Comparison of ENCODE assay signal across 18 cellular contexts in the genomic region with DNA sequence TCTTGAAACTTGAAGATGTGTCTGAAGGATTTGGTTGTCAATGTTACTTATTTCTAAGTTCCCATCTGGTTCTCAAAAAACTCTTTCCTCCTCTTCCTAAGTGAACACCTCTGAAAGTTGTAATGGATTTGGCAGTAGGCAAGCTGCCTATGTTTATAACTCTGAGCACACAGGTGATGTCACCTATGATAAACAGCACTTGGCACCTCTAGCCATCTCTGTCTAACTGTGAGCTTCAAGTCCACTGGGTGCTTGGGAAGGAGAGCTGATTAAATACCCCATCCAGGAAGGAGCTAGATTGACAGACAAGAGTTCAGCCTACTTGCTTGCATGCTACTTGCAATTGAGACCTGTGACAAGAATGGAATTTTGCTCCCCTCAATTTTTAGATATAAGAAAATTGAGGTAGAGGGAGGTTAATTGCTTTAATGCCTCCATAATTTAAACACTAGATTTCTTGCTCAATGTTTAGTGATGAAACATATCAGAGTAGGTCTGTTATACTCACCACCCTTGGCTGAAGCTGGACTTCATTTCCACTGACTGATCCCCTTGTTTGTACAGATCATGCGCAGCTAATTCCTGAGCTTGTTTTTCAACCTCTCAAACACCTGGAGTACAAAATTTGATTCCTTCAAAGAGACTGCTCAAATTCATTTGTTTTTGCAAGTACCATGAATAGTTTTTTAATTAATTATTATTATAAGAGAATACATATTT. TPM values are rescaled to one million over a fixed set of nuclear protein-coding genes. Genes with fewer than 3 reads are reported as not detected.
DNase-seq lines count a peak whose midpoint lies in the region; ATAC-seq, FAIRE-seq and TF ChIP-seq lines count a peak whose summit lies in the region.
"Had no signal": no experiment of that assay in that cellular context is flagged by ENCODE, and none has a peak within 500 bp of the region (broad histone marks: within the 10 kb centered on the region; RNA-seq: fewer than 3 reads in every experiment).

No MANE protein-coding gene starts in this region.

- DNase-seq in NCI-H345 (lab: John Stamatoyannopoulos, UW) (peak; percentile 10), NCI-H345 treated with DMSO at 0.1 percent for 48 hours (lab: John Stamatoyannopoulos, UW; ENCODE audit: unreplicated experiment) (no peak), NCI-H2029 (lab: John Stamatoyannopoulos, UW) (peak; percentile 37), bronchial epithelial cell (ENCODE audit: low read depth) (peak; percentile 69), mucosa of descending colon (no peak), NCI-H226 (no peak), NCI-H2227 treated with DMSO at 0.1 percent for 48 hours (lab: John Stamatoyannopoulos, UW) (no peak), SKM-1 treated with dmso at 0.1 percent for 144 hours (lab: John Stamatoyannopoulos, UW; ENCODE audit: unreplicated experiment) (no peak)
- DNase-seq: Caco-2, GF-D8, NCI-H1092, NCI-H526 had no signal

- H3K27me3 ChIP-seq in bronchial epithelial cell (ENCODE audit: control insufficient read depth, insufficient read depth, low read length), result no peaks in the 10 kb centered on the region

- peak; percentile 44 for ATAC-seq in mucosa of descending colon
- ATAC-seq: K562, Right ventricle myocardium inferior had no signal

- no peak for FAIRE-seq in bronchial epithelial cell (lab: Jason Lieb, UNC)
- FAIRE-seq: A204.1, HTR-8/SVneo, K562 had no signal

- H3K36me3 ChIP-seq in bronchial epithelial cell (ENCODE audit: control insufficient read depth, insufficient read depth, low read length), result no peaks in the 10 kb centered on the region
- no peaks in the 10 kb centered on the region for H3K36me3 ChIP-seq in mucosa of descending colon (ENCODE audit: low read depth)

- H3K9me3 ChIP-seq in mucosa of descending colon, result no peaks in the 10 kb centered on the region
- H3K9me3 ChIP-seq: Caco-2 had no signal

- no peak overlapping the region for H3K4me3 ChIP-seq in bronchial epithelial cell (ENCODE audit: low read depth, low read length)
- no peak overlapping the region for H3K4me3 ChIP-seq in mucosa of descending colon
- H3K4me3 ChIP-seq: GM23248, K562, SK-N-MC had no signal

- TF ChIP-seq CTCF in bronchial epithelial cell (IDR thresholded peaks at IDR 0.05; ENCODE audit: insufficient read depth, low read length, severe bottlenecking), result no peak
- no peak for TF ChIP-seq CTCF in mucosa of descending colon (IDR thresholded peaks at IDR 0.05)

- H3K4me1 ChIP-seq in mucosa of descending colon (ENCODE audit: low read depth), result no peaks in the 10 kb centered on the region

- intact Hi-C loops in mucosa of descending colon (cut with DNase I, micrococcal nuclease), result no loop called here

RNA-seq across cellular contexts. Expression of gene PDE4D, which starts 49.9 kb away (rescaled TPM):
- 5.6 and 6.8 TPM in 2 replicates for total RNA-seq in bronchial epithelial cell
- total RNA-seq in mucosa of descending colon, result 100 to 1,000 TPM in 2 of 3 donors, 10 to 100 TPM in 1; 37.9 to 137 (median 100) TPM

Comparison
In these comparisons a context has a peak if more than half of its experiments do, and no peak if none do; other contexts are left out.
1. DNase-seq: peak in NCI-H345 (single experiment), NCI-H2029 (single experiment) and bronchial epithelial cell (single experiment); none in NCI-H345 treated with DMSO at 0.1 percent for 48 hours (single experiment), mucosa of descending colon (0 of 3), NCI-H226 (single experiment), NCI-H2227 treated with DMSO at 0.1 percent for 48 hours (single experiment) and SKM-1 treated with dmso at 0.1 percent for 144 hours (single experiment).